In the genomic region with DNA sequence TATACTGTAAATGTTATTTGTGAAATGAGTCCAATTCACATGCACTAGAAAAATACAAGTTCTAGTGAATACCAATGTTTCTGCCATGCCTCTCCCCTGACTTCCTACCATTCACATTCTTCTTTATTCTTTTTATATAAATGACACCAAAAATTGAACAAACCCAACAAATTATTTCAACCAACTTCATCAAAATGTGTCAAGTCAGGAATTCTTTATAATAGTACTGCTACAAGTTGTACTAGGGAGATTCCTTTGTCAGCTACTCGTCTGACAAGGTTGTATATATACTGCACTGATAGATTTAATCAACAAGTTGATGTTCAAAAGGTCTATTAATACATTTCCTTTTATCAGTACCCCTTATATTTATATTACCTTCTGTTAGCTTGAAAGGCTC, we compare ENCODE assay signal across 9 cellular contexts. TPM values are rescaled to one million over a fixed set of nuclear protein-coding genes. Genes with fewer than 3 reads are reported as not detected.
DNase-seq lines count a peak whose midpoint lies in the region; ATAC-seq and TF ChIP-seq lines count a peak whose summit lies in the region.
"Had no signal": no experiment of that assay in that cellular context is flagged by ENCODE, and none has a peak within 500 bp of the region (broad histone marks: within the 10 kb centered on the region; RNA-seq: fewer than 3 reads in every experiment).

No MANE protein-coding gene starts in this region.

- H3K27me3 ChIP-seq in BLaER1, result no peaks in the 10 kb centered on the region

- H3K4me2 ChIP-seq in BLaER1, result peak overlapping the region; percentile 89

- H3K27ac Mint-ChIP-seq in naive thymus-derived CD8-positive, alpha-beta T cell, result peak overlapping the region; percentile 71 to 99 (median 96)

- H3K36me3 ChIP-seq in BLaER1 (peaks cover 39% of the 10 kb centered on the region), KOPT-K1 (ENCODE audit: insufficient read depth, low read length) (peaks cover 13% of the 10 kb centered on the region)

- H4K20me1 ChIP-seq in BLaER1, result peaks cover 60% of the 10 kb centered on the region

- peak overlapping the region; percentile 97 for H3K9ac ChIP-seq in BLaER1

- H3K4me3 Mint-ChIP-seq in naive thymus-derived CD8-positive, alpha-beta T cell, result peak overlapping the region; percentile 91 to 99 (median 98)

- H3K4me1 Mint-ChIP-seq in naive thymus-derived CD8-positive, alpha-beta T cell, result peaks cover 23 to 70% (median 63%) of the 10 kb centered on the region in 4 donors

- POLR2A ChIA-PET in naive thymus-derived CD8-positive, alpha-beta T cell (lab: Charles Lee), result interaction anchor here (8.4 kb wide), 1 partner anchor 165 kb away, joined by 255 read pairs; no protein-coding TSS in a partner anchor

- H3K27me3 Mint-ChIP-seq in naive thymus-derived CD8-positive, alpha-beta T cell, result peaks cover 0 to 4% (median 0%) of the 10 kb centered on the region in 5 donors

- H3K9me3 ChIP-seq in BLaER1 (no peaks in the 10 kb centered on the region), KOPT-K1 (ENCODE audit: insufficient read depth, low read length, poor library complexity, severe bottlenecking) (no peaks in the 10 kb centered on the region)

- H3K4me3 ChIP-seq in BLaER1 (peak overlapping the region; percentile 89), choroid plexus epithelial cell (ENCODE audit: low read depth, low read length) (peak overlapping the region; percentile 86)

- DNase-seq in choroid plexus epithelial cell (ENCODE audit: low read depth), result no peak
- DNase-seq in naive thymus-derived CD8-positive, alpha-beta T cell, result no peak
- no peak for DNase-seq in EL
- no peak for DNase-seq in omental fat pad (ENCODE audit: low spot score)
- DNase-seq in HPDE6-E6E7 (ENCODE audit: extremely low spot score), result no peak
- no peak for DNase-seq in left lobe of liver (ENCODE audit: low spot score)
- DNase-seq: amniotic stem cell had no signal

- H3K4me1 ChIP-seq in BLaER1, result peaks cover 57% of the 10 kb centered on the region

- H3K27ac ChIP-seq in BLaER1 (peak overlapping the region; percentile 100), KOPT-K1 (ENCODE audit: low read depth, low read length, poor library complexity, severe bottlenecking) (peak overlapping the region; percentile 97)

- no peaks in the 10 kb centered on the region for H3K9me3 Mint-ChIP-seq in naive thymus-derived CD8-positive, alpha-beta T cell

- ATAC-seq in naive thymus-derived CD8-positive, alpha-beta T cell, result no peak
- no peak for ATAC-seq in omental fat pad (ENCODE audit: low FRiP score)
- no peak for ATAC-seq in left lobe of liver

- peaks cover 0 to 8% (median 8%) of the 10 kb centered on the region in 3 donors for H3K36me3 Mint-ChIP-seq in naive thymus-derived CD8-positive, alpha-beta T cell

- TF ChIP-seq CTCF in choroid plexus epithelial cell (conservative IDR thresholded peaks at IDR 0.05; ENCODE audit: low read depth, low read length) (no peak), omental fat pad (IDR thresholded peaks at IDR 0.05) (no peak)

RNA-seq across cellular contexts. Expression of a gene that starts 3.0 kb away (rescaled TPM):
- total RNA-seq in naive thymus-derived CD8-positive, alpha-beta T cell, result 100 to 1,000 TPM; 138 to 160 TPM
- polyA plus RNA-seq in naive thymus-derived CD8-positive, alpha-beta T cell, result 10 to 100 TPM; 23.4 to 34.7 (median 33.7) TPM
- total RNA-seq in omental fat pad, result 100 to 1,000 TPM in 1 of 4 donors, 10 to 100 TPM in 3; 58.5 to 106 (median 77.9) TPM
- 57.1 TPM for total RNA-seq in left lobe of liver
